In genomic region chr4:184807261-184807660, GRCh38 we compare ENCODE assay signal across 21 cellular contexts. TPM values are rescaled to one million over a fixed set of nuclear protein-coding genes. Genes with fewer than 3 reads are reported as not detected.
DNase-seq lines count a peak whose midpoint lies in the region; ATAC-seq and TF ChIP-seq lines count a peak whose summit lies in the region.
"Had no signal": no experiment of that assay in that cellular context is flagged by ENCODE, and none has a peak within 500 bp of the region (broad histone marks: within the 10 kb centered on the region; RNA-seq: fewer than 3 reads in every experiment).

No MANE protein-coding gene starts in this region.

- H3K9me2 ChIP-seq in GM23248 (ENCODE audit: insufficient read depth), result no peaks in the 10 kb centered on the region

- H3K4me1 Mint-ChIP-seq in effector memory CD8-positive, alpha-beta T cell (ENCODE audit: low read depth in 2 of 2), result peaks cover 24 to 39% of the 10 kb centered on the region in 2 donors

- 92 to 95% methylated on average over 3 of the region's 3 CpGs for WGBS in GM23248 (ENCODE audit: low coverage in 1 of 2, low lambda C conversion rate in 2 of 2, missing lambda C conversion rate in 2 of 2), 2 experiments

- H3K9me3 ChIP-seq in GM23248 (ENCODE audit: low read depth), result no peaks in the 10 kb centered on the region
- H3K9me3 ChIP-seq: MG63, ovary had no signal

- no peaks in the 10 kb centered on the region for H3K27me3 ChIP-seq in GM23248 (replicated peaks; ENCODE audit: insufficient read depth)
- H3K27me3 ChIP-seq: MG63, ovary had no signal

- no peak overlapping the region for H2AFZ ChIP-seq in GM23248

- no peak overlapping the region for H3K27ac ChIP-seq in GM23248
- H3K27ac ChIP-seq: ovary, RWPE1 had no signal

- H3K9ac ChIP-seq in GM23248, result no peak overlapping the region

- no peaks in the 10 kb centered on the region for H3K9me3 Mint-ChIP-seq in effector memory CD8-positive, alpha-beta T cell
- H3K9me3 Mint-ChIP-seq: T-helper 1 cell treated with Interleukin-12 subunit alpha and Interleukin-12 subunit beta and Interleukin-4 antibody, amounts not matched to agents 30 μg/mL and 1 μg/mL, for 36 hours had no signal

- 0 out of 2 replicates have a peak, but pooled peaks cover 3% of the 10 kb centered on the region for H4K20me1 ChIP-seq in GM23248 (ENCODE audit: insufficient read depth)

- H3K27ac Mint-ChIP-seq in effector memory CD8-positive, alpha-beta T cell, result no peak overlapping the region
- H3K27ac Mint-ChIP-seq: B cell; T-helper 1 cell treated with Interleukin-12 subunit alpha and Interleukin-12 subunit beta and Interleukin-4 antibody, amounts not matched to agents 30 μg/mL and 1 μg/mL, for 36 hours had no signal

- peaks cover 4% of the 10 kb centered on the region for H3K79me2 ChIP-seq in GM23248 (ENCODE audit: insufficient read depth)

- no peaks in the 10 kb centered on the region for H3F3A ChIP-seq in GM23248 (ENCODE audit: insufficient read depth)

- peaks cover 19% of the 10 kb centered on the region for H3K36me3 Mint-ChIP-seq in effector memory CD8-positive, alpha-beta T cell (ENCODE audit: insufficient read depth)

- no peak overlapping the region for H3K4me3 Mint-ChIP-seq in effector memory CD8-positive, alpha-beta T cell
- H3K4me3 Mint-ChIP-seq: B cell; T-helper 1 cell treated with Interleukin-12 subunit alpha and Interleukin-12 subunit beta and Interleukin-4 antibody, amounts not matched to agents 30 μg/mL and 1 μg/mL, for 36 hours had no signal

- no peaks in the 10 kb centered on the region for H3K27me3 Mint-ChIP-seq in effector memory CD8-positive, alpha-beta T cell
- H3K27me3 Mint-ChIP-seq: B cell had no signal

- in situ Hi-C loops in G401 (cut with HindIII; ENCODE audit: low sequenced_read_pairs) (no loop called here), GM23248 (cut with MboI) (no loop called here)

- no peak overlapping the region for H3K4me3 ChIP-seq in fibroblast of the aortic adventitia (ENCODE audit: low read depth, low read length)
- H3K4me3 ChIP-seq in GM23248, result no peak overlapping the region
- H3K4me3 ChIP-seq: MG63, ovary had no signal

- peak; percentile 40 for DNase-seq in G401 (ENCODE audit: low spot score)
- peak; percentile 55 for DNase-seq in NCI-H82 treated with DMSO at 0.1 percent for 48 hours (lab: John Stamatoyannopoulos, UW; ENCODE audit: unreplicated experiment)
- peak; percentile 22 for DNase-seq in fibroblast of the aortic adventitia (ENCODE audit: low read depth)
- peak; percentile 69 for DNase-seq in pons (ENCODE audit: low spot score)
- no peak for DNase-seq in effector memory CD8-positive, alpha-beta T cell
- no peak for DNase-seq in GM23248
- DNase-seq in DMS79 (lab: John Stamatoyannopoulos, UW), result no peak
- DNase-seq in NCI-H146 treated with DMSO at 0.1 percent for 48 hours (lab: John Stamatoyannopoulos, UW; ENCODE audit: unreplicated experiment), result no peak
- DNase-seq: activated CD4-positive, CD25-positive, alpha-beta regulatory T cell; aorta; cortex of kidney; DMS153; NCI-H2081; NCI-H748 treated with DMSO at 0.1 percent for 48 hours; ovary; stimulated activated CD4-positive, alpha-beta T cell treated with anti-CD3 and anti-CD28 coated beads, Interleukin-12 subunit alpha, Interleukin-12 subunit beta, amount 100 ng/mL, for 4 hours; stimulated activated naive CD4-positive, alpha-beta T cell had no signal

- ATAC-seq in effector memory CD8-positive, alpha-beta T cell (replicated peaks), result no peak

- TF ChIP-seq CTCF in fibroblast of the aortic adventitia (IDR thresholded peaks at IDR 0.05; ENCODE audit: insufficient read depth, low read length), result no peak

- H3K4me2 ChIP-seq in GM23248 (ENCODE audit: unreplicated experiment), result no peak overlapping the region

- H3K4me1 ChIP-seq in GM23248 (ENCODE audit: insufficient read depth), result peaks cover 14% of the 10 kb centered on the region

- no peaks in the 10 kb centered on the region for H3K36me3 ChIP-seq in GM23248 (ENCODE audit: low read depth)
- H3K36me3 ChIP-seq: MG63, ovary had no signal

RNA-seq across cellular contexts. Expression of gene ACSL1, which starts 18.5 kb away (rescaled TPM):
- total RNA-seq in G401 (2014; rRNA removed; shearing (Covaris generic)), result 3.8 and 5.3 TPM in 2 replicates
- 26.2 and 26.3 TPM in 2 replicates for total RNA-seq in fibroblast of the aortic adventitia (ENCODE audit: low replicate concordance)
- 16.8 and 22.6 TPM in 2 replicates for total RNA-seq in GM23248 (2014; rRNA removed; shearing (Covaris generic))
- polyA plus RNA-seq in GM23248 (2016; fragmentation: Nextera tagmentation; extraction: Ambion mirVana), result 15.4 and 17.3 TPM in 2 replicates

Comparison
In these comparisons a context has a peak if more than half of its experiments do, and no peak if none do; other contexts are left out.
1. DNase-seq: peak in G401 (single experiment), NCI-H82 treated with DMSO at 0.1 percent for 48 hours (single experiment), fibroblast of the aortic adventitia (single experiment) and pons (single experiment); none in effector memory CD8-positive, alpha-beta T cell (0 of 3), GM23248 (single experiment), DMS79 (single experiment) and NCI-H146 treated with DMSO at 0.1 percent for 48 hours (single experiment).